ENCODE assay signal across 23 cellular contexts in the genomic region with DNA sequence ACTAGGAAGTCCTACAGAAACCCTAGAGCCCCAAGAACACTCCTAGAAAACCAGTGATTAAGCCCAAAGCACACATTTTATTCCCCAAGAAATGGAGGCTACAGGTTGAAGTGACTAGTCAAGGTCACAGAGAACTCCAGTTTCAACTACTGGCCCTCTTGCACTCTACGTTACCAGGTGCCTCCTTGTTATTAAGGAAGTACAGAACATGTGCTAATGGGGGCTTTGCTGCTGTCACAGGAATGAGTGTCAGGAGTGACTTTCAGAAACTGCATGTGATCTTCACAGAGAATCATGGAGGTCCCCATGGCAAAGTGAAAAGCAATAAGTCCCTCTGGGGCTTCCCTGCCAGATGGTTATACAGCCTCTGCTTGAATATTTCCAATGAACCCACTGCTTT. TPM values are rescaled to one million over a fixed set of nuclear protein-coding genes. Genes with fewer than 3 reads are reported as not detected.
A peak's percentile ranks its signal among the peaks of the same experiment; 100 is the strongest.
DNase-seq lines count a peak whose midpoint lies in the region; ATAC-seq, FAIRE-seq and TF ChIP-seq lines count a peak whose summit lies in the region.
"Had no signal": no experiment of that assay in that cellular context is flagged by ENCODE, and none has a peak within 500 bp of the region (broad histone marks: within the 10 kb centered on the region; RNA-seq: fewer than 3 reads in every experiment).

No MANE protein-coding gene starts in this region.

- H3K4me1 ChIP-seq in BLaER1 treated with 17β-estradiol and CSF1 and Interleukin-3, amounts not matched to agents 10 nM and 100 nM: peaks cover 47 to 86% (median 64%) of the 10 kb centered on the region in 10 experiments
- H3K4me1 ChIP-seq in H1 (replicated peaks in 1 of 4; ENCODE audit: control insufficient read depth in 3 of 4, insufficient read depth in 4 of 4, low read length in 3 of 4): peaks cover 0 to 5% (median under 1%) of the 10 kb centered on the region in 4 experiments; a peak in 1 of 7 replicates

- no peak for TF ChIP-seq POLR2A in H1 (IDR thresholded peaks at IDR 0.05; ENCODE audit: control extremely low read depth in 1 of 2, low read depth in 2 of 2, low read length in 2 of 2)

- no peak overlapping the region for H4K91ac ChIP-seq in H1 (replicated peaks; ENCODE audit: insufficient read length, low read length)

- peaks cover 0 to 11% (median 0%) of the 10 kb centered on the region in 11 experiments; a peak in 6 of 22 replicates for H3K9me3 ChIP-seq in BLaER1 treated with 17β-estradiol and CSF1 and Interleukin-3, amounts not matched to agents 10 nM and 100 nM (replicated peaks in 1 of 11)
- no peaks in the 10 kb centered on the region for H3K9me3 ChIP-seq in H1 (ENCODE audit: insufficient read depth in 2 of 2, low read depth in 1 of 2, low read length in 1 of 2)
- H3K9me3 ChIP-seq: A549 had no signal

- H3K27me3 Mint-ChIP-seq in stimulated activated naive B cell treated with anti-CD40 and anti-IgM and Interleukin-4, amounts not matched to agents 10 μg/mL and 1 μg/mL and 100 μg/mL, for 72 hours: no peaks in the 10 kb centered on the region

- ATAC-seq in stimulated activated naive B cell treated with anti-CD40 and anti-IgM and Interleukin-4, amounts not matched to agents 10 μg/mL and 1 μg/mL and 100 μg/mL, for 72 hours (replicated peaks): peak; percentile 43 to 52
- ATAC-seq in GM18511 (IDR thresholded peaks at IDR 0.05; ENCODE audit: unreplicated experiment): no peak
- ATAC-seq in HG02852 (IDR thresholded peaks at IDR 0.05; ENCODE audit: unreplicated experiment): no peak
- ATAC-seq in Right ventricle myocardium inferior: no peak
- ATAC-seq: A549; CD8-positive, alpha-beta T cell had no signal

- intact Hi-C loops in Right ventricle myocardium inferior (cut with DNase I): no loop called here

- H3K27ac Mint-ChIP-seq in stimulated activated naive B cell treated with anti-CD40 and anti-IgM and Interleukin-4, amounts not matched to agents 10 μg/mL and 1 μg/mL and 100 μg/mL, for 72 hours: peak overlapping the region; percentile 25
- H3K27ac Mint-ChIP-seq: CD8-positive, alpha-beta T cell had no signal

- DNase-seq in NCI-H1694 treated with DMSO at 0.1 percent for 48 hours (lab: John Stamatoyannopoulos, UW) (peak; percentile 22), H1 (ENCODE audit: low read depth in 1 of 2, low spot score in 2 of 2) (no peak), Right ventricle myocardium inferior (ENCODE audit: missing footprints) (no peak)
- DNase-seq in stimulated activated naive B cell treated with anti-CD40 and anti-IgM and Interleukin-4, amounts not matched to agents 10 μg/mL and 1 μg/mL and 100 μg/mL, for 72 hours: no peak
- DNase-seq: C1 segment of cervical spinal cord; CD8-positive, alpha-beta T cell; GDM1; Kasumi-1; NCI-H1417; NCI-H187 treated with DMSO at 0.1 percent for 48 hours; NCI-H226; NCI-H510A treated with DMSO at 0.1 percent for 48 hours; NCI-H774; NK-92 treated with Interleukin-12 subunit alpha and Interleukin-12 subunit beta, amount 100 ng/mL, for 24 hours; OCI-M1; SHP77; T-helper 2 cell had no signal

- POLR2A ChIA-PET in H1 (lab: Charles Lee; ENCODE audit: partially characterized antibody): no interaction called here

- peak overlapping the region; percentile 3; the same call in 1 of the 2 replicates for H3K18ac ChIP-seq in H1 (ENCODE audit: extremely low read depth, low read length)

- no peak overlapping the region for H3K56ac ChIP-seq in H1 (replicated peaks; ENCODE audit: insufficient read length, low read depth, low read length)

- H4K20me1 ChIP-seq in BLaER1 treated with 17β-estradiol and CSF1 and Interleukin-3, amounts not matched to agents 10 nM and 100 nM: peaks cover 0 to 15% (median 0%) of the 10 kb centered on the region in 11 experiments; a peak in 2 of 22 replicates
- H4K20me1 ChIP-seq in H1 (replicated peaks in 1 of 2; ENCODE audit: control insufficient read depth in 1 of 2, insufficient read depth in 2 of 2, low read length in 2 of 2): no peaks in the 10 kb centered on the region

- 80% methylated on average over 1 of the region's 1 CpG; no CpG with 5 or more reads in 1 of the 2 experiments for WGBS in H1 (ENCODE audit: extremely low coverage in 1 of 2, insufficient coverage in 1 of 2, insufficient read length in 1 of 2, insufficient replicate concordance in 2 of 2, low coverage in 1 of 2, low lambda C conversion rate in 2 of 2, missing lambda C conversion rate in 1 of 2), 2 experiments

- H3K79me1 ChIP-seq in H1 (ENCODE audit: low read depth, low read length): no peaks in the 10 kb centered on the region; the same call in 1 of the 2 replicates

- H3K4ac ChIP-seq in H1 (replicated peaks; ENCODE audit: insufficient read length, low read depth, low read length): no peak overlapping the region

- no peak overlapping the region for H2AFZ ChIP-seq in H1 (ENCODE audit: low read length)

- H2BK15ac ChIP-seq in H1 (ENCODE audit: low read length): no peak overlapping the region

- no peak for FAIRE-seq in H1 (lab: Jason Lieb, UNC)
- FAIRE-seq: A549, GM18507 had no signal

- peaks cover 20 to 30% of the 10 kb centered on the region in 2 donors for H3K36me3 Mint-ChIP-seq in stimulated activated naive B cell treated with anti-CD40 and anti-IgM and Interleukin-4, amounts not matched to agents 10 μg/mL and 1 μg/mL and 100 μg/mL, for 72 hours

- no peak overlapping the region for H2AK5ac ChIP-seq in H1 (ENCODE audit: low read depth, low read length)

- H3K23me2 ChIP-seq in H1 (ENCODE audit: low read depth, low read length): no peaks in the 10 kb centered on the region

- no peak for TF ChIP-seq EP300 in H1 (IDR thresholded peaks at IDR 0.05; ENCODE audit: borderline replicate concordance in 1 of 2, low read depth in 2 of 2, low read length in 2 of 2)

- CTCF ChIA-PET in H1 (lab: Charles Lee; ENCODE audit: partially characterized antibody): no interaction called here

- peaks cover 55 to 93% of the 10 kb centered on the region in 2 donors for H3K4me1 Mint-ChIP-seq in stimulated activated naive B cell treated with anti-CD40 and anti-IgM and Interleukin-4, amounts not matched to agents 10 μg/mL and 1 μg/mL and 100 μg/mL, for 72 hours

- H3K4me3 ChIP-seq in BLaER1 treated with 17β-estradiol and CSF1 and Interleukin-3, amounts not matched to agents 10 nM and 100 nM: no peak overlapping the region
- H3K4me3 ChIP-seq in H1 (ENCODE audit: extremely low read depth in 1 of 4, insufficient read depth in 2 of 4, low read depth in 3 of 4, low read length in 4 of 4): no peak overlapping the region
- H3K4me3 ChIP-seq: A549, SK-N-MC had no signal

- H3K23ac ChIP-seq in H1 (ENCODE audit: insufficient read length): no peak overlapping the region

- no peak overlapping the region for H4K8ac ChIP-seq in H1 (ENCODE audit: extremely low read depth, insufficient read depth, low read length)

- no peak for TF ChIP-seq RAD21 in H1 (IDR thresholded peaks at IDR 0.05 in 1 of 2, conservative IDR thresholded peaks at IDR 0.05 in 1 of 2; ENCODE audit: low read depth in 2 of 2, low read length in 2 of 2)

- peaks cover 0 to 4% of the 10 kb centered on the region in 2 donors for H3K9me3 Mint-ChIP-seq in stimulated activated naive B cell treated with anti-CD40 and anti-IgM and Interleukin-4, amounts not matched to agents 10 μg/mL and 1 μg/mL and 100 μg/mL, for 72 hours
- H3K9me3 Mint-ChIP-seq: CD8-positive, alpha-beta T cell had no signal

- H3K4me3 Mint-ChIP-seq in stimulated activated naive B cell treated with anti-CD40 and anti-IgM and Interleukin-4, amounts not matched to agents 10 μg/mL and 1 μg/mL and 100 μg/mL, for 72 hours: no peak overlapping the region
- H3K4me3 Mint-ChIP-seq: CD8-positive, alpha-beta T cell had no signal

- peak overlapping the region in 8 of 11 experiments; percentile 9 to 29 (median 17); a peak in 7 of 22 replicates for H3K4me2 ChIP-seq in BLaER1 treated with 17β-estradiol and CSF1 and Interleukin-3, amounts not matched to agents 10 nM and 100 nM
- no peak overlapping the region for H3K4me2 ChIP-seq in H1 (ENCODE audit: insufficient read depth in 1 of 2, low read depth in 2 of 2, low read length in 2 of 2)
- H3K4me2 ChIP-seq: A549 had no signal

- no peak for TF ChIP-seq CTCF in H1 (IDR thresholded peaks at IDR 0.05; ENCODE audit: control extremely low read depth in 1 of 3, insufficient read depth in 1 of 3, low read depth in 1 of 3, low read length in 3 of 3)

- no peak overlapping the region for H2BK5ac ChIP-seq in H1 (ENCODE audit: low read depth, low read length)

- H2BK120ac ChIP-seq in H1 (replicated peaks; ENCODE audit: low read depth, low read length): no peak overlapping the region

- no peak overlapping the region for H3K9ac ChIP-seq in BLaER1 treated with 17β-estradiol and CSF1 and Interleukin-3, amounts not matched to agents 10 nM and 100 nM
- no peak overlapping the region for H3K9ac ChIP-seq in H1 (replicated peaks in 1 of 4; ENCODE audit: extremely low read depth in 1 of 4, low read depth in 3 of 4, low read length in 3 of 4)

- H3K27ac ChIP-seq in BLaER1 treated with 17β-estradiol and CSF1 and Interleukin-3, amounts not matched to agents 10 nM and 100 nM: no peak overlapping the region
- no peak overlapping the region for H3K27ac ChIP-seq in H1 (ENCODE audit: low read depth, low read length)
- H3K27ac ChIP-seq: A549, SK-N-MC had no signal

- H2BK12ac ChIP-seq in H1 (ENCODE audit: low read depth, low read length): no peak overlapping the region

- no peaks in the 10 kb centered on the region for H3K27me3 ChIP-seq in BLaER1 treated with 17β-estradiol and CSF1 and Interleukin-3, amounts not matched to agents 10 nM and 100 nM
- H3K27me3 ChIP-seq in H1 (replicated peaks in 1 of 4; ENCODE audit: control insufficient read depth in 3 of 4, extremely low read depth in 1 of 4, insufficient read depth in 3 of 4, low read length in 3 of 4): no peaks in the 10 kb centered on the region

- H3K14ac ChIP-seq in H1 (ENCODE audit: insufficient read length): no peak overlapping the region

- H3K36me3 ChIP-seq in BLaER1 treated with 17β-estradiol and CSF1 and Interleukin-3, amounts not matched to agents 10 nM and 100 nM: peaks cover 0 to 45% (median 9%) of the 10 kb centered on the region in 11 experiments; a peak in 9 of 22 replicates
- H3K36me3 ChIP-seq in H1 (ENCODE audit: control insufficient read depth in 2 of 4, insufficient read depth in 4 of 4, low read length in 3 of 4): no peaks in the 10 kb centered on the region

- H3K79me2 ChIP-seq in H1 (ENCODE audit: control insufficient read depth in 1 of 2, insufficient read depth in 2 of 2, low read length in 2 of 2): peaks cover 4 to 7% of the 10 kb centered on the region in 2 experiments; a peak in 2 of 4 replicates

- H2BK20ac ChIP-seq in H1 (ENCODE audit: low read length): no peak overlapping the region

- H4K5ac ChIP-seq in H1 (ENCODE audit: insufficient read length, low read depth, low read length): no peak overlapping the region

RNA-seq across cellular contexts. Expression of a gene that starts 19.3 kb away (rescaled TPM):
- 21.8 and 26.5 TPM in 2 replicates for total RNA-seq in H1 (2021; fragmentation: NEBNext Ultra II Directional; extraction: Animal tissue kit (Norgen Biotek cat#: 25700))
- polyA plus RNA-seq in H1 (2011; rRNA removed): 2.6 and 4.9 TPM in 2 replicates
- polyA plus RNA-seq in H1 (2011; cell fraction: cytosol; rRNA removed): 3.1 TPM
- 8.9 TPM for polyA plus RNA-seq in H1 (2011; cell fraction: nucleus; rRNA removed)
- 8.8 to 13.2 TPM (median 12.8 TPM) in 4 replicates for polyA plus RNA-seq in H1 (2012, experiment 1 of 2)
- 3.2 TPM for polyA plus RNA-seq in H1 (2012, experiment 2 of 2)
- polyA plus RNA-seq in H1 (2013, experiment 1 of 2): 17.8 TPM
- polyA plus RNA-seq in H1 (2013, experiment 2 of 2): 17.6 TPM
- polyA minus RNA-seq in H1 (2011; rRNA and poly(A)+ RNA removed): 6.1 and 8.4 TPM in 2 replicates
- 7.7 TPM for polyA minus RNA-seq in H1 (2011; cell fraction: cytosol; rRNA and poly(A)+ RNA removed)
- polyA minus RNA-seq in H1 (2011; cell fraction: nucleus; rRNA and poly(A)+ RNA removed): 14.0 TPM
- 25.6 TPM for total RNA-seq in Right ventricle myocardium inferior

Comparison
In these comparisons a context has a peak if more than half of its experiments do, and no peak if none do; other contexts are left out.
1. H3K4me2 ChIP-seq: peak in BLaER1 treated with 17β-estradiol and CSF1 and Interleukin-3, amounts not matched to agents 10 nM and 100 nM (8 of 11); none in H1 (0 of 2).
2. ATAC-seq: peak in stimulated activated naive B cell treated with anti-CD40 and anti-IgM and Interleukin-4, amounts not matched to agents 10 μg/mL and 1 μg/mL and 100 μg/mL, for 72 hours (2 of 2); none in GM18511 (single experiment), HG02852 (single experiment) and Right ventricle myocardium inferior (single experiment).